25 cellular contexts compared by ENCODE assay signal in the genomic region with DNA sequence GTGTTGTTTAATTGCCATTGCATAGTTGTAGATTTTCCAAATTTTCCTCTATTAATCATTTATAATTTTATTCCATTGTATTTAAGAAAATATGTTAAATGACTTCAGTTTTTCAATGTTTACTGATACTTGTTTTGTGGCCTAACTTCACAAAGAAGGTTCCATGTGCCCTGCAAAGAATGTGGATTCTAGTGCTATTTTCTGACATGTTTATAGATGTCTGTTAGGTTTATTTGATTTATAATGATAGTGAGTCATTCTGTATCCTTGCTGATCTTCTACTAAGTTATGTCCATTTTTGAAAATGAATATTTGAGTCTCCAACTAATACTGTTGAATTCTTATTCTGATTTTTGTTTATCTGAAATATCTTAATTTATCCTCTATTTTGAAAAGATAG.
DNase-seq lines count a peak whose midpoint lies in the region; ATAC-seq, FAIRE-seq and TF ChIP-seq lines count a peak whose summit lies in the region.
"Had no signal": no experiment of that assay in that cellular context is flagged by ENCODE, and none has a peak within 500 bp of the region (broad histone marks: within the 10 kb centered on the region; RNA-seq: fewer than 3 reads in every experiment).

No MANE protein-coding gene starts in this region.

- no peak overlapping the region for H3K4me2 ChIP-seq in SK-N-SH

- TF ChIP-seq RAD21 in SK-N-SH (IDR thresholded peaks at IDR 0.05; ENCODE audit: low read length): no peak

- H3K27ac ChIP-seq in SK-N-SH (ENCODE audit: low read depth in 2 of 2, low read length in 1 of 2): no peak overlapping the region
- H3K27ac ChIP-seq in CD8-positive, alpha-beta T cell (ENCODE audit: low read depth, low read length): no peak overlapping the region
- H3K27ac ChIP-seq: 22Rv1, RWPE1 had no signal

- peaks cover 2% of the 10 kb centered on the region for H3K9me3 Mint-ChIP-seq in CD8-positive, alpha-beta T cell

- no peak overlapping the region for H3K27ac Mint-ChIP-seq in CD8-positive, alpha-beta T cell
- H3K27ac Mint-ChIP-seq: CD14-positive monocyte had no signal

- H3K79me2 ChIP-seq in SK-N-SH (ENCODE audit: insufficient read depth): no peaks in the 10 kb centered on the region

- FAIRE-seq in frontal cortex (lab: Jason Lieb, UNC): peak; percentile 21
- FAIRE-seq: GM12891, GM19239, HepG2, K562 had no signal

- no peaks in the 10 kb centered on the region for H3K4me1 ChIP-seq in SK-N-SH (ENCODE audit: control insufficient read depth in 1 of 2, insufficient read depth in 2 of 2, low read depth in 1 of 2, low read length in 1 of 2)
- no peaks in the 10 kb centered on the region for H3K4me1 ChIP-seq in CD8-positive, alpha-beta T cell (ENCODE audit: insufficient read depth, low read length)
- H3K4me1 ChIP-seq: BE2C had no signal

- H3K4me3 Mint-ChIP-seq in CD8-positive, alpha-beta T cell: no peak overlapping the region
- H3K4me3 Mint-ChIP-seq: CD14-positive monocyte had no signal

- TF ChIP-seq CTCF in SK-N-SH (IDR thresholded peaks at IDR 0.05): no peak
- TF ChIP-seq CTCF in CD8-positive, alpha-beta T cell (IDR thresholded peaks at IDR 0.05): no peak
- TF ChIP-seq CTCF in GM10248 (IDR thresholded peaks at IDR 0.05; ENCODE audit: control extremely low read depth, extremely low read depth, low read depth, missing control alignments): no peak

- CTCF ChIA-PET in SK-N-SH (lab: Yijun Ruan, JAX): no interaction called here
- CTCF ChIA-PET in CD8-positive, alpha-beta T cell (lab: Charles Lee): no interaction called here
- CTCF ChIA-PET in GM10248 (lab: Yijun Ruan, JAX): no interaction called here

- no peaks in the 10 kb centered on the region for H3K36me3 Mint-ChIP-seq in CD8-positive, alpha-beta T cell
- H3K36me3 Mint-ChIP-seq: CD14-positive monocyte had no signal

- no peak overlapping the region for H3K4me3 ChIP-seq in SK-N-SH (ENCODE audit: low read depth in 2 of 2, low read length in 1 of 2)
- no peak overlapping the region for H3K4me3 ChIP-seq in CD8-positive, alpha-beta T cell (ENCODE audit: low read depth, low read length)
- H3K4me3 ChIP-seq: K562 had no signal

- no peaks in the 10 kb centered on the region for H3K4me1 Mint-ChIP-seq in CD8-positive, alpha-beta T cell (ENCODE audit: low read depth)
- H3K4me1 Mint-ChIP-seq: CD14-positive monocyte had no signal

- peaks cover 0 to 3% of the 10 kb centered on the region in 2 experiments for H3K36me3 ChIP-seq in SK-N-SH (replicated peaks in 1 of 2; ENCODE audit: control insufficient read depth in 1 of 2, insufficient read depth in 2 of 2, low read length in 1 of 2)
- no peaks in the 10 kb centered on the region for H3K36me3 ChIP-seq in CD8-positive, alpha-beta T cell (ENCODE audit: insufficient read depth, low read length)
- H3K36me3 ChIP-seq: BE2C had no signal

- H3K27me3 ChIP-seq in SK-N-SH (ENCODE audit: insufficient read depth): no peaks in the 10 kb centered on the region
- H3K27me3 ChIP-seq in CD8-positive, alpha-beta T cell (ENCODE audit: insufficient read depth, low read length): no peaks in the 10 kb centered on the region
- H3K27me3 ChIP-seq: BE2C had no signal

- no peaks in the 10 kb centered on the region for H4K20me1 ChIP-seq in SK-N-SH (ENCODE audit: insufficient read depth)

- intact Hi-C loops in CD8-positive, alpha-beta T cell (cut with DNase I, micrococcal nuclease): no loop called here

- peaks cover 4% of the 10 kb centered on the region for H3F3A ChIP-seq in SK-N-SH (replicated peaks; ENCODE audit: insufficient read depth)

- no peak for ATAC-seq in SK-N-SH treated with all-trans-retinoic acid at 6 μM for 48 hours
- no peak for ATAC-seq in CD8-positive, alpha-beta T cell
- ATAC-seq: HepG2, K562, Panc1 had no signal

- H3K9me2 ChIP-seq in SK-N-SH: no peaks in the 10 kb centered on the region

- DNase-seq in SK-N-SH: no peak
- peak; percentile 26 for DNase-seq in amniotic epithelial cell (ENCODE audit: low read depth)
- DNase-seq in frontal cortex (ENCODE audit: low spot score in 2 of 2): no peak
- DNase-seq in NCI-H82 treated with DMSO at 0.1 percent for 48 hours (lab: John Stamatoyannopoulos, UW; ENCODE audit: unreplicated experiment): no peak
- DNase-seq in D341Med (ENCODE audit: low spot score): no peak
- no peak for DNase-seq in CD8-positive, alpha-beta T cell
- DNase-seq in GM10248 (ENCODE audit: extremely low spot score): no peak
- DNase-seq: ACHN, BE2C, Calu3, GDM1, MM.1S, NCI-H2029, NCI-H446 treated with DMSO at 0.1 percent for 48 hours, NCI-H526, SHP77 had no signal

- POLR2A ChIA-PET in SK-N-SH (lab: Yijun Ruan, JAX): no interaction called here
- POLR2A ChIA-PET in CD8-positive, alpha-beta T cell (lab: Charles Lee): no interaction called here
- POLR2A ChIA-PET in GM10248 (lab: Yijun Ruan, JAX): no interaction called here

- no peak overlapping the region for H2AFZ ChIP-seq in SK-N-SH (ENCODE audit: low read depth)

- TF ChIP-seq EP300 in SK-N-SH (IDR thresholded peaks at IDR 0.05; ENCODE audit: borderline replicate concordance in 1 of 2, low read depth in 1 of 2, low read length in 1 of 2): no peak

- H3K9ac ChIP-seq in SK-N-SH: no peak overlapping the region

- no peaks in the 10 kb centered on the region for H3K27me3 Mint-ChIP-seq in CD8-positive, alpha-beta T cell (ENCODE audit: low read depth)

- peaks cover 30% of the 10 kb centered on the region for H3K9me3 ChIP-seq in SK-N-SH
- H3K9me3 ChIP-seq in CD8-positive, alpha-beta T cell (ENCODE audit: low read length): no peaks in the 10 kb centered on the region
- H3K9me3 ChIP-seq: BE2C had no signal

TF ChIP-seq in SK-N-SH, 30 proteins besides CTCF, POLR2A, EP300 and RAD21:
- TF ChIP-seq, protein P1, sequence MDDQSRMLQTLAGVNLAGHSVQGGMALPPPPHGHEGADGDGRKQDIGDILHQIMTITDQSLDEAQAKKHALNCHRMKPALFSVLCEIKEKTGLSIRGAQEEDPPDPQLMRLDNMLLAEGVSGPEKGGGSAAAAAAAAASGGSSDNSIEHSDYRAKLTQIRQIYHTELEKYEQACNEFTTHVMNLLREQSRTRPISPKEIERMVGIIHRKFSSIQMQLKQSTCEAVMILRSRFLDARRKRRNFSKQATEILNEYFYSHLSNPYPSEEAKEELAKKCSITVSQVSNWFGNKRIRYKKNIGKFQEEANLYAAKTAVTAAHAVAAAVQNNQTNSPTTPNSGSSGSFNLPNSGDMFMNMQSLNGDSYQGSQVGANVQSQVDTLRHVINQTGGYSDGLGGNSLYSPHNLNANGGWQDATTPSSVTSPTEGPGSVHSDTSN (IDR thresholded peaks at IDR 0.05): peak; percentile 35; the same call in 1 of the 2 replicates
- TF ChIP-seq SIN3A (IDR thresholded peaks at IDR 0.05; ENCODE audit: borderline replicate concordance, low read depth, low read length): no peak
TF ChIP-seq in SK-N-SH: peak in this region for 1.

TF ChIP-seq in SK-N-SH treated with all-trans-retinoic acid at 6 μM for 48 hours, 23 proteins besides CTCF, POLR2A, EP300 and RAD21:
- TF ChIP-seq CREB5 (CRISPR knock-in tag; IDR thresholded peaks at IDR 0.05; ENCODE audit: low read depth): no peak
- TF ChIP-seq, protein P2, sequence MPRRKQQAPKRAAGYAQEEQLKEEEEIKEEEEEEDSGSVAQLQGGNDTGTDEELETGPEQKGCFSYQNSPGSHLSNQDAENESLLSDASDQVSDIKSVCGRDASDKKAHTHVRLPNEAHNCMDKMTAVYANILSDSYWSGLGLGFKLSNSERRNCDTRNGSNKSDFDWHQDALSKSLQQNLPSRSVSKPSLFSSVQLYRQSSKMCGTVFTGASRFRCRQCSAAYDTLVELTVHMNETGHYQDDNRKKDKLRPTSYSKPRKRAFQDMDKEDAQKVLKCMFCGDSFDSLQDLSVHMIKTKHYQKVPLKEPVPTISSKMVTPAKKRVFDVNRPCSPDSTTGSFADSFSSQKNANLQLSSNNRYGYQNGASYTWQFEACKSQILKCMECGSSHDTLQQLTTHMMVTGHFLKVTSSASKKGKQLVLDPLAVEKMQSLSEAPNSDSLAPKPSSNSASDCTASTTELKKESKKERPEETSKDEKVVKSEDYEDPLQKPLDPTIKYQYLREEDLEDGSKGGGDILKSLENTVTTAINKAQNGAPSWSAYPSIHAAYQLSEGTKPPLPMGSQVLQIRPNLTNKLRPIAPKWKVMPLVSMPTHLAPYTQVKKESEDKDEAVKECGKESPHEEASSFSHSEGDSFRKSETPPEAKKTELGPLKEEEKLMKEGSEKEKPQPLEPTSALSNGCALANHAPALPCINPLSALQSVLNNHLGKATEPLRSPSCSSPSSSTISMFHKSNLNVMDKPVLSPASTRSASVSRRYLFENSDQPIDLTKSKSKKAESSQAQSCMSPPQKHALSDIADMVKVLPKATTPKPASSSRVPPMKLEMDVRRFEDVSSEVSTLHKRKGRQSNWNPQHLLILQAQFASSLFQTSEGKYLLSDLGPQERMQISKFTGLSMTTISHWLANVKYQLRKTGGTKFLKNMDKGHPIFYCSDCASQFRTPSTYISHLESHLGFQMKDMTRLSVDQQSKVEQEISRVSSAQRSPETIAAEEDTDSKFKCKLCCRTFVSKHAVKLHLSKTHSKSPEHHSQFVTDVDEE (CRISPR knock-in tag; IDR thresholded peaks at IDR 0.05): no peak
- no peak for TF ChIP-seq ESRRG (CRISPR knock-in tag; IDR thresholded peaks at IDR 0.05)
- no peak for TF ChIP-seq PPARA (CRISPR knock-in tag; IDR thresholded peaks at IDR 0.05; ENCODE audit: borderline replicate concordance)
- TF ChIP-seq BACH2 (CRISPR knock-in tag; IDR thresholded peaks at IDR 0.05; ENCODE audit: borderline replicate concordance): no peak
- no peak for TF ChIP-seq ZFP3 (CRISPR knock-in tag; IDR thresholded peaks at IDR 0.05)
- TF ChIP-seq ZNF70 (CRISPR knock-in tag; IDR thresholded peaks at IDR 0.05): no peak
- no peak for TF ChIP-seq OSR1 (CRISPR knock-in tag; IDR thresholded peaks at IDR 0.05)
- no peak for TF ChIP-seq ZNF8 (CRISPR knock-in tag; IDR thresholded peaks at IDR 0.05)
TF ChIP-seq in SK-N-SH treated with all-trans-retinoic acid at 6 μM for 48 hours: peak in this region for 0.
